ENCODE assay signal across 8 cellular contexts in the genomic region with DNA sequence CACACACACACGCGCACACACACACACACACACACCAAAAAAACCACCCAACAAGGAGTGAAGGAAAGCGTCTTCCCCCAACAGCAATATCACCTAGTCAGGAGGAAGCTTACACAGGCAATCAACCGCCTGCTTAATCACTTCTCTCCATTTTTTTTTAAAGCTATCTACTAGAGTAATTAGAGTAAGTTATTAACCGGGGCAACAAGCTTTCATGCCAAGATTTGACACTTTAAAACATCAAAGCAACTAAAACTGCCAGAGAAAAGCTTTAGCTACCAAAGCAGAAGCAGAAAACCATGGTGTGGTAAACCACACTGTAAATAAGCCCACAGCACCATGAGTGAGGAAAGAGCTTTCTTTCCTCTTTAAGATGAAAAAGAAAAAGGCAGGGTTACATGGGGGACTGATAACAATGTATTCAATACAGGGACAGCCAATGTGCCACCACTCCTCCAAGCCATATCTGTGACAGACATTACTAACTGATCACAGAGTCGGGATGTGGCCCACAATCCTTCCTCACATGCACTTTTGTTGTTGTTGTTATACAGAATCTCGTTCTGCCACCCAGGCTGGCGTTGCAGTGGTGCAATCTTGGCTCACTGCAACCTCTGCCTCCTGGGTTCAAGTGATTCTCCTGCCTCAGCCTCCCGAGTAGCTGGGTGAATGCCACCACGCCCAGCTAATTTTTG.
A peak's percentile ranks its signal among the peaks of the same experiment; 100 is the strongest.
DNase-seq lines count a peak whose midpoint lies in the region; ATAC-seq and TF ChIP-seq lines count a peak whose summit lies in the region.

No MANE protein-coding gene starts in this region.

- peak; percentile 57 for ATAC-seq in HG03159 (IDR thresholded peaks at IDR 0.05; ENCODE audit: unreplicated experiment)
- peak; percentile 66 for ATAC-seq in activated CD8-positive, alpha-beta T cell treated with anti-CD3 and anti-CD28 coated beads for 36 hours
- peak; percentile 62 for ATAC-seq in mucosa of descending colon
- no peak for ATAC-seq in HG02884 (IDR thresholded peaks at IDR 0.05; ENCODE audit: unreplicated experiment)
- ATAC-seq in Right ventricle myocardium inferior, result no peak

- H3K4me1 ChIP-seq in mucosa of descending colon (ENCODE audit: low read depth), result peaks cover 16% of the 10 kb centered on the region

- H3K9me3 Mint-ChIP-seq in activated CD8-positive, alpha-beta T cell treated with anti-CD3 and anti-CD28 coated beads for 36 hours, result no peaks in the 10 kb centered on the region

- intact Hi-C loops in activated CD8-positive, alpha-beta T cell treated with anti-CD3 and anti-CD28 coated beads for 36 hours (cut with micrococcal nuclease), result no loop called here
- intact Hi-C loops in mucosa of descending colon (cut with DNase I, micrococcal nuclease), result no loop called here
- intact Hi-C loops in Right ventricle myocardium inferior (cut with DNase I), result no loop called here

- peak overlapping the region; percentile 67 for H3K27ac Mint-ChIP-seq in activated CD8-positive, alpha-beta T cell treated with anti-CD3 and anti-CD28 coated beads for 36 hours

- H3K4me3 Mint-ChIP-seq in activated CD8-positive, alpha-beta T cell treated with anti-CD3 and anti-CD28 coated beads for 36 hours, result peak overlapping the region; percentile 69

- H3K4me1 Mint-ChIP-seq in activated CD8-positive, alpha-beta T cell treated with anti-CD3 and anti-CD28 coated beads for 36 hours (ENCODE audit: low read depth), result peaks cover 56% of the 10 kb centered on the region

- H3K4me3 ChIP-seq in mucosa of descending colon, result no peak overlapping the region

- CTCF ChIA-PET in activated CD8-positive, alpha-beta T cell treated with anti-CD3 and anti-CD28 coated beads for 36 hours (lab: Charles Lee), result interaction anchor here (1.6 to 1.7 kb wide), 2 partner anchors 24 to 96 kb away, joined by 4 to 5 read pairs; no protein-coding TSS in a partner anchor

- no peaks in the 10 kb centered on the region for H3K27me3 Mint-ChIP-seq in activated CD8-positive, alpha-beta T cell treated with anti-CD3 and anti-CD28 coated beads for 36 hours

- no peaks in the 10 kb centered on the region for H3K36me3 ChIP-seq in mucosa of descending colon (ENCODE audit: low read depth)

- POLR2A ChIA-PET in activated CD8-positive, alpha-beta T cell treated with anti-CD3 and anti-CD28 coated beads for 36 hours (lab: Charles Lee), result interaction anchor here (1.0 kb wide), 1 partner anchor 15 kb away, joined by 3 read pairs; no protein-coding TSS in a partner anchor

- in situ Hi-C loops in Caki2 (cut with HindIII; ENCODE audit: low pct_unique_long_range_greater_than_20kb, low sequenced_read_pairs), result no loop called here

- TF ChIP-seq CTCF in activated CD8-positive, alpha-beta T cell treated with anti-CD3 and anti-CD28 coated beads for 36 hours (IDR thresholded peaks at IDR 0.05), result no peak
- no peak for TF ChIP-seq CTCF in mucosa of descending colon (IDR thresholded peaks at IDR 0.05)

- no peaks in the 10 kb centered on the region for H3K9me3 ChIP-seq in mucosa of descending colon

- DNase-seq in Caki2 (ENCODE audit: low read depth), result peak; percentile 62
- DNase-seq in activated CD8-positive, alpha-beta T cell treated with anti-CD3 and anti-CD28 coated beads for 36 hours, result peak; percentile 64
- DNase-seq in mucosa of descending colon, result peak in 1 of 3 donors; percentile 35
- DNase-seq in Right ventricle myocardium inferior (ENCODE audit: missing footprints), result no peak
- no peak for DNase-seq in NCI-H1930 (lab: John Stamatoyannopoulos, UW)
- DNase-seq in stimulated activated CD4-positive, alpha-beta T cell treated with anti-CD3 and anti-CD28 coated beads, Interleukin-4, amount 100 ng/mL, for 24 hours, result no peak

- H3K36me3 Mint-ChIP-seq in activated CD8-positive, alpha-beta T cell treated with anti-CD3 and anti-CD28 coated beads for 36 hours (ENCODE audit: low read depth), result no peaks in the 10 kb centered on the region

Comparison
In these comparisons a context has a peak if more than half of its experiments do, and no peak if none do; other contexts are left out.
1. DNase-seq: peak in Caki2 (single experiment) and activated CD8-positive, alpha-beta T cell treated with anti-CD3 and anti-CD28 coated beads for 36 hours (single experiment); none in Right ventricle myocardium inferior (single experiment), NCI-H1930 (0 of 2) and stimulated activated CD4-positive, alpha-beta T cell treated with anti-CD3 and anti-CD28 coated beads, Interleukin-4, amount 100 ng/mL, for 24 hours (single experiment).
2. ATAC-seq: peak in HG03159 (single experiment), activated CD8-positive, alpha-beta T cell treated with anti-CD3 and anti-CD28 coated beads for 36 hours (single experiment) and mucosa of descending colon (single experiment); none in HG02884 (single experiment) and Right ventricle myocardium inferior (single experiment).